ENCODE assay signal across 10 cellular contexts in genomic region chr5:134133995-134134541, GRCh38. TPM values are rescaled to one million over a fixed set of nuclear protein-coding genes. Genes with fewer than 3 reads are reported as not detected.
A peak's percentile ranks its signal among the peaks of the same experiment; 100 is the strongest.
DNase-seq lines count a peak whose midpoint lies in the region; ATAC-seq lines count a peak whose summit lies in the region.
"Had no signal": no experiment of that assay in that cellular context is flagged by ENCODE, and none has a peak within 500 bp of the region (broad histone marks: within the 10 kb centered on the region; RNA-seq: fewer than 3 reads in every experiment).

No MANE protein-coding gene starts in this region.

- CTCF ChIA-PET in activated naive CD4-positive, alpha-beta T cell treated with anti-CD3 and anti-CD28 coated beads, Interleukin-2, amount 10 ng/mL, durations not matched to agents 7 days and 5 days (lab: Charles Lee): interaction anchor here (1.0 to 35.0 kb wide), 3 partner anchors 44 to 94 kb away, joined by 3 to 743 read pairs (median 4); no protein-coding TSS in a partner anchor

- H3K27me3 Mint-ChIP-seq in activated naive CD4-positive, alpha-beta T cell treated with anti-CD3 and anti-CD28 coated beads, Interleukin-2, amount 10 ng/mL, durations not matched to agents 7 days and 5 days: no peaks in the 10 kb centered on the region
- H3K27me3 Mint-ChIP-seq in immature natural killer cell (ENCODE audit: low read depth in 3 of 3): peaks cover 12 to 30% (median 17%) of the 10 kb centered on the region in 3 donors
- H3K27me3 Mint-ChIP-seq in stimulated activated naive CD8-positive, alpha-beta T cell treated with anti-CD3 and anti-CD28 coated beads, Interleukin-15, amount 100 ng/mL, for 72 hours: no peaks in the 10 kb centered on the region

- H3K4me1 Mint-ChIP-seq in activated naive CD4-positive, alpha-beta T cell treated with anti-CD3 and anti-CD28 coated beads, Interleukin-2, amount 10 ng/mL, durations not matched to agents 7 days and 5 days: peaks cover 97% of the 10 kb centered on the region
- peaks cover 90 to 93% of the 10 kb centered on the region in 2 donors for H3K4me1 Mint-ChIP-seq in immature natural killer cell
- H3K4me1 Mint-ChIP-seq in stimulated activated naive CD8-positive, alpha-beta T cell treated with anti-CD3 and anti-CD28 coated beads, Interleukin-15, amount 100 ng/mL, for 72 hours: peaks cover 100% of the 10 kb centered on the region

- H3K4me3 Mint-ChIP-seq in activated naive CD4-positive, alpha-beta T cell treated with anti-CD3 and anti-CD28 coated beads, Interleukin-2, amount 10 ng/mL, durations not matched to agents 7 days and 5 days: no peak overlapping the region
- peak overlapping the region in 1 of 5 donors; percentile 17 for H3K4me3 Mint-ChIP-seq in immature natural killer cell
- H3K4me3 Mint-ChIP-seq in stimulated activated naive CD8-positive, alpha-beta T cell treated with anti-CD3 and anti-CD28 coated beads, Interleukin-15, amount 100 ng/mL, for 72 hours: peak overlapping the region; percentile 48 to 74

- H3K9me3 Mint-ChIP-seq in activated naive CD4-positive, alpha-beta T cell treated with anti-CD3 and anti-CD28 coated beads, Interleukin-2, amount 10 ng/mL, durations not matched to agents 7 days and 5 days: no peaks in the 10 kb centered on the region
- H3K9me3 Mint-ChIP-seq in immature natural killer cell: no peaks in the 10 kb centered on the region
- no peaks in the 10 kb centered on the region for H3K9me3 Mint-ChIP-seq in stimulated activated naive CD8-positive, alpha-beta T cell treated with anti-CD3 and anti-CD28 coated beads, Interleukin-15, amount 100 ng/mL, for 72 hours

- peak overlapping the region; percentile 86 for H3K27ac Mint-ChIP-seq in activated naive CD4-positive, alpha-beta T cell treated with anti-CD3 and anti-CD28 coated beads, Interleukin-2, amount 10 ng/mL, durations not matched to agents 7 days and 5 days
- peak overlapping the region; percentile 17 to 98 (median 96) for H3K27ac Mint-ChIP-seq in immature natural killer cell
- H3K27ac Mint-ChIP-seq in stimulated activated naive CD8-positive, alpha-beta T cell treated with anti-CD3 and anti-CD28 coated beads, Interleukin-15, amount 100 ng/mL, for 72 hours: no peak overlapping the region

- peaks cover 77% of the 10 kb centered on the region for H3K36me3 Mint-ChIP-seq in activated naive CD4-positive, alpha-beta T cell treated with anti-CD3 and anti-CD28 coated beads, Interleukin-2, amount 10 ng/mL, durations not matched to agents 7 days and 5 days
- peaks cover 5 to 13% (median 13%) of the 10 kb centered on the region in 3 donors for H3K36me3 Mint-ChIP-seq in immature natural killer cell

- no peak for ATAC-seq in stimulated activated naive CD8-positive, alpha-beta T cell treated with anti-CD3 and anti-CD28 coated beads, Interleukin-15, amount 100 ng/mL, for 72 hours
- ATAC-seq in HG03175 (IDR thresholded peaks at IDR 0.05; ENCODE audit: unreplicated experiment): no peak

- no peak for DNase-seq in activated naive CD4-positive, alpha-beta T cell treated with anti-CD3 and anti-CD28 coated beads, Interleukin-2, amount 10 ng/mL, durations not matched to agents 7 days and 5 days
- DNase-seq in activated naive CD4-positive, alpha-beta T cell (lab: John Stamatoyannopoulos, UW): no peak
- peak; percentile 0 for DNase-seq in activated CD4-positive, alpha-beta T cell treated with anti-CD3 and anti-CD28 coated beads, Interleukin-2, amount 50 U/mL, for 1 hour
- no peak for DNase-seq in immature natural killer cell
- peak in 1 of 2 donors; percentile 9 for DNase-seq in stimulated activated naive CD8-positive, alpha-beta T cell treated with anti-CD3 and anti-CD28 coated beads, Interleukin-15, amount 100 ng/mL, for 72 hours
- no peak for DNase-seq in NCI-H128 (lab: John Stamatoyannopoulos, UW; ENCODE audit: unreplicated experiment)
- DNase-seq in pons (ENCODE audit: low spot score): no peak
- DNase-seq: NCI-H1417, NCI-H748 treated with DMSO at 0.1 percent for 48 hours had no signal

RNA-seq across cellular contexts. Expression of gene TCF7, which starts 19.6 kb away (rescaled TPM):
- polyA plus RNA-seq in immature natural killer cell: 10 to 100 TPM; 14.9 to 50.9 (median 38.2) TPM

RNA-seq across cellular contexts. Expression of gene SKP1, which starts 42.7 kb away (rescaled TPM):
- 1,000 to 10,000 TPM in 2 of 3 donors, 100 to 1,000 TPM in 1; 955 to 1,349 (median 1,131) TPM for polyA plus RNA-seq in immature natural killer cell

Comparison
In these comparisons a context has a peak if more than half of its experiments do, and no peak if none do; other contexts are left out.
1. H3K27ac Mint-ChIP-seq: peak in activated naive CD4-positive, alpha-beta T cell treated with anti-CD3 and anti-CD28 coated beads, Interleukin-2, amount 10 ng/mL, durations not matched to agents 7 days and 5 days (single experiment) and immature natural killer cell (6 of 6); none in stimulated activated naive CD8-positive, alpha-beta T cell treated with anti-CD3 and anti-CD28 coated beads, Interleukin-15, amount 100 ng/mL, for 72 hours (0 of 2).